In genomic region chr9:107712390-107712789, GRCh38 we compare ENCODE assay signal across 12 cellular contexts.
DNase-seq lines count a peak whose midpoint lies in the region; ATAC-seq and TF ChIP-seq lines count a peak whose summit lies in the region.
"Had no signal": no experiment of that assay in that cellular context is flagged by ENCODE, and none has a peak within 500 bp of the region (broad histone marks: within the 10 kb centered on the region; RNA-seq: fewer than 3 reads in every experiment).

No MANE protein-coding gene starts in this region.

- no peak overlapping the region for H3K4me3 Mint-ChIP-seq in activated T-cell treated with anti-CD3 and anti-CD28 coated beads, Interleukin-2, amount 50 U/mL, for 4 hours

- no peaks in the 10 kb centered on the region for H3K79me2 ChIP-seq in ACC112 (ENCODE audit: control insufficient read depth, insufficient read depth, low read length, unreplicated experiment)
- H3K79me2 ChIP-seq: parathyroid adenoma had no signal

- no peaks in the 10 kb centered on the region for H3K27me3 ChIP-seq in ACC112 (ENCODE audit: insufficient read depth, low read length)
- H3K27me3 ChIP-seq in HAP-1 (ENCODE audit: low read depth), result no peaks in the 10 kb centered on the region

- no peaks in the 10 kb centered on the region for H3K4me1 Mint-ChIP-seq in activated T-cell treated with anti-CD3 and anti-CD28 coated beads, Interleukin-2, amount 50 U/mL, for 4 hours (ENCODE audit: low read depth)

- TF ChIP-seq CTCF in fibroblast of the aortic adventitia (IDR thresholded peaks at IDR 0.05; ENCODE audit: insufficient read depth, low read length), result no peak

- peak overlapping the region; percentile 72 for H3K27ac ChIP-seq in ACC112 (ENCODE audit: low read depth, low read length)
- H3K27ac ChIP-seq: parathyroid adenoma had no signal

- no peak overlapping the region for H2AFZ ChIP-seq in ACC112 (ENCODE audit: low read length, unreplicated experiment)
- H2AFZ ChIP-seq: parathyroid adenoma had no signal

- in situ Hi-C loops in HAP-1 (cut with MboI; ENCODE audit: low sequenced_read_pairs), result no loop called here

- peaks cover 47% of the 10 kb centered on the region for H3K4me1 ChIP-seq in ACC112 (ENCODE audit: control insufficient read depth, insufficient read depth, low read length, unreplicated experiment)
- H3K4me1 ChIP-seq in HAP-1, result no peaks in the 10 kb centered on the region
- H3K4me1 ChIP-seq: parathyroid adenoma had no signal

- DNase-seq in HPDE6-E6E7 (ENCODE audit: extremely low spot score) (peak; percentile 82), fibroblast of the aortic adventitia (ENCODE audit: low read depth) (peak; percentile 35), HAP-1 (ENCODE audit: low spot score in 2 of 2) (no peak)
- DNase-seq in activated T-cell treated with anti-CD3 and anti-CD28 coated beads, Interleukin-2, amount 50 U/mL, for 4 hours, result no peak
- DNase-seq: AML-193, NCI-H2081, T-helper 1 cell had no signal

- H3K9me3 ChIP-seq in HAP-1, result no peaks in the 10 kb centered on the region

- H3K4me3 ChIP-seq in ACC112 (ENCODE audit: low read depth, low read length) (peak overlapping the region; percentile 35; the same call in 1 of the 2 replicates), fibroblast of the aortic adventitia (ENCODE audit: low read depth, low read length) (no peak overlapping the region), HAP-1 (no peak overlapping the region)

- H3K27me3 Mint-ChIP-seq in activated T-cell treated with anti-CD3 and anti-CD28 coated beads, Interleukin-2, amount 50 U/mL, for 4 hours (ENCODE audit: low read depth), result peaks cover 4% of the 10 kb centered on the region

- ATAC-seq in SK-N-SH treated with all-trans-retinoic acid at 6 μM for 48 hours (peak; percentile 58), HG03521 (IDR thresholded peaks at IDR 0.05; ENCODE audit: unreplicated experiment) (no peak), GM21515 (IDR thresholded peaks at IDR 0.05; ENCODE audit: unreplicated experiment) (no peak)
- ATAC-seq in activated T-cell treated with anti-CD3 and anti-CD28 coated beads, Interleukin-2, amount 50 U/mL, for 4 hours, result no peak

- H3K36me3 ChIP-seq in ACC112 (ENCODE audit: insufficient read depth, low read length) (no peaks in the 10 kb centered on the region), HAP-1 (replicated peaks) (no peaks in the 10 kb centered on the region)

- peaks cover 6% of the 10 kb centered on the region for H3K9me3 Mint-ChIP-seq in activated T-cell treated with anti-CD3 and anti-CD28 coated beads, Interleukin-2, amount 50 U/mL, for 4 hours

- no peaks in the 10 kb centered on the region for H3K36me3 Mint-ChIP-seq in activated T-cell treated with anti-CD3 and anti-CD28 coated beads, Interleukin-2, amount 50 U/mL, for 4 hours (ENCODE audit: insufficient read depth)

TF ChIP-seq in SK-N-SH treated with all-trans-retinoic acid at 6 μM for 48 hours, 23 proteins besides CTCF, POLR2A, EP300 and RAD21:
- TF ChIP-seq TCF4 (CRISPR knock-in tag; IDR thresholded peaks at IDR 0.05; ENCODE audit: borderline replicate concordance) (no peak), SNAI2 (CRISPR knock-in tag; IDR thresholded peaks at IDR 0.05) (no peak), TSHZ2 (CRISPR knock-in tag; IDR thresholded peaks at IDR 0.05) (no peak), ZC3H10 (CRISPR knock-in tag; IDR thresholded peaks at IDR 0.05) (no peak), CSDC2 (CRISPR knock-in tag; IDR thresholded peaks at IDR 0.05) (no peak), ESRRG (CRISPR knock-in tag; IDR thresholded peaks at IDR 0.05) (no peak), ISL1 (CRISPR knock-in tag; IDR thresholded peaks at IDR 0.05) (no peak), ZFP30 (CRISPR knock-in tag; IDR thresholded peaks at IDR 0.05) (no peak), ZNF70 (CRISPR knock-in tag; IDR thresholded peaks at IDR 0.05) (no peak), OSR1 (CRISPR knock-in tag; IDR thresholded peaks at IDR 0.05) (no peak)
- TF ChIP-seq, protein P1, sequence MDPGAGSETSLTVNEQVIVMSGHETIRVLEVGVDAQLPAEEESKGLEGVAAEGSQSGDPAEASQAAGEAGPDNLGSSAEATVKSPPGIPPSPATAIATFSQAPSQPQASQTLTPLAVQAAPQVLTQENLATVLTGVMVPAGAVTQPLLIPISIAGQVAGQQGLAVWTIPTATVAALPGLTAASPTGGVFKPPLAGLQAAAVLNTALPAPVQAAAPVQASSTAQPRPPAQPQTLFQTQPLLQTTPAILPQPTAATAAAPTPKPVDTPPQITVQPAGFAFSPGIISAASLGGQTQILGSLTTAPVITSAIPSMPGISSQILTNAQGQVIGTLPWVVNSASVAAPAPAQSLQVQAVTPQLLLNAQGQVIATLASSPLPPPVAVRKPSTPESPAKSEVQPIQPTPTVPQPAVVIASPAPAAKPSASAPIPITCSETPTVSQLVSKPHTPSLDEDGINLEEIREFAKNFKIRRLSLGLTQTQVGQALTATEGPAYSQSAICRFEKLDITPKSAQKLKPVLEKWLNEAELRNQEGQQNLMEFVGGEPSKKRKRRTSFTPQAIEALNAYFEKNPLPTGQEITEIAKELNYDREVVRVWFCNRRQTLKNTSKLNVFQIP (CRISPR knock-in tag; IDR thresholded peaks at IDR 0.05; ENCODE audit: borderline replicate concordance, low read depth), result no peak
- TF ChIP-seq, protein P2, sequence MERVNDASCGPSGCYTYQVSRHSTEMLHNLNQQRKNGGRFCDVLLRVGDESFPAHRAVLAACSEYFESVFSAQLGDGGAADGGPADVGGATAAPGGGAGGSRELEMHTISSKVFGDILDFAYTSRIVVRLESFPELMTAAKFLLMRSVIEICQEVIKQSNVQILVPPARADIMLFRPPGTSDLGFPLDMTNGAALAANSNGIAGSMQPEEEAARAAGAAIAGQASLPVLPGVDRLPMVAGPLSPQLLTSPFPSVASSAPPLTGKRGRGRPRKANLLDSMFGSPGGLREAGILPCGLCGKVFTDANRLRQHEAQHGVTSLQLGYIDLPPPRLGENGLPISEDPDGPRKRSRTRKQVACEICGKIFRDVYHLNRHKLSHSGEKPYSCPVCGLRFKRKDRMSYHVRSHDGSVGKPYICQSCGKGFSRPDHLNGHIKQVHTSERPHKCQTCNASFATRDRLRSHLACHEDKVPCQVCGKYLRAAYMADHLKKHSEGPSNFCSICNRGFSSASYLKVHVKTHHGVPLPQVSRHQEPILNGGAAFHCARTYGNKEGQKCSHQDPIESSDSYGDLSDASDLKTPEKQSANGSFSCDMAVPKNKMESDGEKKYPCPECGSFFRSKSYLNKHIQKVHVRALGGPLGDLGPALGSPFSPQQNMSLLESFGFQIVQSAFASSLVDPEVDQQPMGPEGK (CRISPR knock-in tag; IDR thresholded peaks at IDR 0.05; ENCODE audit: borderline replicate concordance), result no peak

Comparison
In these comparisons a context has a peak if more than half of its experiments do, and no peak if none do; other contexts are left out.
1. DNase-seq: peak in HPDE6-E6E7 (single experiment) and fibroblast of the aortic adventitia (single experiment); none in activated T-cell treated with anti-CD3 and anti-CD28 coated beads, Interleukin-2, amount 50 U/mL, for 4 hours (single experiment) and HAP-1 (0 of 2).